In genomic region chr9:128818099-128818838, GRCh38 we compare ENCODE assay signal across 8 cellular contexts. TPM values are rescaled to one million over a fixed set of nuclear protein-coding genes. Genes with fewer than 3 reads are reported as not detected.
DNase-seq lines count a peak whose midpoint lies in the region; TF ChIP-seq lines count a peak whose summit lies in the region.

TSS of gene ENDOG (plus strand) at chr9:128818500. CDS start at chr9:128818685, 185 bp downstream.

- H3K4me1 ChIP-seq in HEK293 (ENCODE audit: control insufficient read depth, insufficient read depth, low read length) (no peaks in the 10 kb centered on the region), neuron (ENCODE audit: insufficient read depth, low read length) (no peaks in the 10 kb centered on the region), subcutaneous abdominal adipose tissue (ENCODE audit: control insufficient read depth in 5 of 5, insufficient read depth in 5 of 5, low read length in 5 of 5) (peaks cover 6 to 21% (median 16%) of the 10 kb centered on the region in 5 donors)

- TF ChIP-seq CTCF in HEK293 (tag by site-specific recombination; IDR thresholded peaks at IDR 0.05): peak; percentile 99

- CTCF ChIA-PET in HEK293 (lab: Yijun Ruan, JAX): interaction anchor here (0.6 to 2.3 kb wide), 26 partner anchors 8 to 939 kb away, joined by 3 to 16 read pairs (median 5); partner anchors contain the start of gene SPOUT1

- peak within 1 kb of the TSS; percentile 60 for H3K4me3 ChIP-seq in HEK293 (ENCODE audit: low read depth, low read length)
- H3K4me3 ChIP-seq in neuron (ENCODE audit: low read length): peak within 1 kb of the TSS; percentile 45
- peak within 1 kb of the TSS; percentile 69 to 78 (median 78) for H3K4me3 ChIP-seq in subcutaneous abdominal adipose tissue (ENCODE audit: low read depth in 1 of 5, low read length in 5 of 5)

- H3K27me3 ChIP-seq in neuron (ENCODE audit: insufficient read depth, low read length) (no peaks in the 10 kb centered on the region), subcutaneous abdominal adipose tissue (ENCODE audit: control insufficient read depth in 5 of 5, insufficient read depth in 4 of 5, low read length in 5 of 5) (no peaks in the 10 kb centered on the region)

- DNase-seq in GM04504 (ENCODE audit: low read depth) (peak; percentile 93), MV-4-11 (lab: John Stamatoyannopoulos, UW) (peak; percentile 97), SK-MEL-5 (ENCODE audit: low read depth, low spot score) (peak; percentile 97), foreskin melanocyte (peak; percentile 96)
- peak; percentile 99 for DNase-seq in activated naive CD4-positive, alpha-beta T cell treated with Interleukin-2 at 50 U/mL for 16 hours

- peaks cover 0 to 32% of the 10 kb centered on the region in 2 experiments; a peak in 1 of 3 replicates for H3K36me3 ChIP-seq in HEK293 (ENCODE audit: control insufficient read depth in 2 of 2, insufficient read depth in 1 of 2, low read length in 2 of 2)
- peaks cover 23% of the 10 kb centered on the region for H3K36me3 ChIP-seq in neuron (ENCODE audit: insufficient read depth, low read length)
- H3K36me3 ChIP-seq in subcutaneous abdominal adipose tissue (ENCODE audit: control insufficient read depth in 5 of 5, insufficient read depth in 5 of 5, low read length in 5 of 5): peaks cover 0 to 27% (median 24%) of the 10 kb centered on the region in 5 donors

- no peak within 1 kb of the TSS for H2AFZ ChIP-seq in neuron (ENCODE audit: low read depth, low read length)

- no peaks in the 10 kb centered on the region for H3K9me3 ChIP-seq in HEK293 (ENCODE audit: control insufficient read depth, insufficient read depth, low read depth, low read length)
- no peaks in the 10 kb centered on the region for H3K9me3 ChIP-seq in neuron (ENCODE audit: low read length)
- peaks cover 0 to 2% (median 0%) of the 10 kb centered on the region in 5 donors for H3K9me3 ChIP-seq in subcutaneous abdominal adipose tissue (ENCODE audit: control insufficient read depth in 5 of 5, low read length in 5 of 5)

- H3K27ac ChIP-seq in HEK293 (ENCODE audit: extremely low read depth, low read depth, low read length) (peak within 1 kb of the TSS; percentile 74), subcutaneous abdominal adipose tissue (ENCODE audit: low read depth, low read length) (peak within 1 kb of the TSS; percentile 37)

- peak within 1 kb of the TSS in 4 of 5 donors; percentile 17 to 79 (median 62) for H3K9ac ChIP-seq in subcutaneous abdominal adipose tissue (ENCODE audit: low read length in 5 of 5)

- POLR2A ChIA-PET in HEK293 (lab: Yijun Ruan, JAX): interaction anchor here (0.6 to 4.1 kb wide), 29 partner anchors 8 to 1907 kb away, joined by 3 to 94 read pairs (median 5); partner anchors contain the start of genes KYAT1, SH3GLB2, SPOUT1 and TBC1D13

- in situ Hi-C loops in SK-MEL-5 (cut with HindIII; ENCODE audit: low pct_unique_long_range_greater_than_20kb, low sequenced_read_pairs): no loop called here

TF ChIP-seq in HEK293, 187 proteins besides CTCF, POLR2A, EP300 and RAD21 (continues in another document):
- TF ChIP-seq ZFP41 (tag by site-specific recombination; IDR thresholded peaks at IDR 0.05; ENCODE audit: borderline replicate concordance) (no peak), KLF7 (tag by site-specific recombination; IDR thresholded peaks at IDR 0.05; ENCODE audit: borderline replicate concordance) (no peak; the same call in 1 of the 2 replicates), HOXD13 (CRISPR knock-in tag; IDR thresholded peaks at IDR 0.05; ENCODE audit: borderline replicate concordance) (no peak), ZBTB6 (tag by site-specific recombination; IDR thresholded peaks at IDR 0.05) (no peak), ZNF777 (tag by site-specific recombination; IDR thresholded peaks at IDR 0.05; ENCODE audit: borderline replicate concordance) (no peak), OSR2 (tag by site-specific recombination; IDR thresholded peaks at IDR 0.05) (no peak), ZXDB (tag by site-specific recombination; IDR thresholded peaks at IDR 0.05) (no peak; the same call in none of the 2 replicates), ZNF274 (IDR thresholded peaks at IDR 0.05; ENCODE audit: low read length) (no peak), ZNF274 (tag by site-specific recombination; IDR thresholded peaks at IDR 0.05; ENCODE audit: borderline replicate concordance) (no peak), ZSCAN23 (tag by site-specific recombination; IDR thresholded peaks at IDR 0.05) (no peak), ZNF10 (tag by site-specific recombination; IDR thresholded peaks at IDR 0.05) (peak; percentile 96), ZNF248 (tag by site-specific recombination; IDR thresholded peaks at IDR 0.05) (no peak), ZNF529 (tag by site-specific recombination; IDR thresholded peaks at IDR 0.05; ENCODE audit: insufficient replicate concordance) (no peak), ZNF747 (tag by site-specific recombination; IDR thresholded peaks at IDR 0.05) (no peak), ZNF530 (tag by site-specific recombination; IDR thresholded peaks at IDR 0.05; ENCODE audit: low read depth) (no peak), TRIM28 (IDR thresholded peaks at IDR 0.05; ENCODE audit: borderline replicate concordance, low read length) (no peak), ZNF350 (tag by site-specific recombination; IDR thresholded peaks at IDR 0.05) (no peak), ZNF610 (tag by site-specific recombination; IDR thresholded peaks at IDR 0.05; ENCODE audit: borderline replicate concordance) (peak; percentile 61; the same call in 1 of the 2 replicates), ZNF544 (tag by site-specific recombination; IDR thresholded peaks at IDR 0.05) (no peak), ZNF155 (tag by site-specific recombination; IDR thresholded peaks at IDR 0.05) (no peak), ZNF341 (tag by site-specific recombination; IDR thresholded peaks at IDR 0.05; ENCODE audit: low read depth) (no peak), ZNF184 (tag by site-specific recombination; IDR thresholded peaks at IDR 0.05) (no peak), REPIN1 (tag by site-specific recombination; IDR thresholded peaks at IDR 0.05; ENCODE audit: low read depth) (no peak), ZBTB10 (tag by site-specific recombination; IDR thresholded peaks at IDR 0.05) (0 out of 2 replicates have a peak, but pooled peaks have one; percentile 16), ZNF596 (tag by site-specific recombination; IDR thresholded peaks at IDR 0.05) (0 out of 2 replicates have a peak, but pooled peaks have one; percentile 5), ZBTB20 (tag by site-specific recombination; IDR thresholded peaks at IDR 0.05) (no peak; the same call in 1 of the 2 replicates), ZNF2 (tag by site-specific recombination; IDR thresholded peaks at IDR 0.05) (no peak), ZNF133 (tag by site-specific recombination; IDR thresholded peaks at IDR 0.05) (no peak), ZSCAN18 (tag by site-specific recombination; IDR thresholded peaks at IDR 0.05) (no peak), ZFP69B (tag by site-specific recombination; IDR thresholded peaks at IDR 0.05) (peak; percentile 99), GFI1B (tag by site-specific recombination; IDR thresholded peaks at IDR 0.05) (no peak), ZNF157 (tag by site-specific recombination; IDR thresholded peaks at IDR 0.05) (no peak), ZNF16 (tag by site-specific recombination; IDR thresholded peaks at IDR 0.05; ENCODE audit: low read depth) (no peak)

RNA-seq across cellular contexts. Expression of gene ENDOG, which starts in this region (rescaled TPM):
- total RNA-seq in SK-MEL-5 (2014; rRNA removed; shearing (Covaris generic)): 24.6 and 26.2 TPM in 2 replicates
- polyA plus RNA-seq in SK-MEL-5 (2015; cell fraction: cytosol; rRNA removed): 35.6 and 41.6 TPM in 2 replicates
- 19.2 and 20.9 TPM in 2 replicates for polyA plus RNA-seq in SK-MEL-5 (2015; cell fraction: nucleus; rRNA removed)

Comparison
In these comparisons a context has a peak if more than half of its experiments do, and no peak if none do; other contexts are left out.
1. Peak in every context shown above with its lines: DNase-seq, H3K4me3 ChIP-seq and H3K27ac ChIP-seq.